Comparison of ENCODE assay signal across 7 cellular contexts in genomic region chr4:152779513-152780266, GRCh38. TPM values are rescaled to one million over a fixed set of nuclear protein-coding genes. Genes with fewer than 3 reads are reported as not detected.
DNase-seq lines count a peak whose midpoint lies in the region; ATAC-seq and TF ChIP-seq lines count a peak whose summit lies in the region.

TSS of gene ARFIP1 (plus strand) at chr4:152779954. CDS start at chr4:152829634, 49,680 bp downstream.
TSS of gene TIGD4 (minus strand) at chr4:152779730. CDS start at chr4:152771004, 8,726 bp downstream.

- no peaks in the 10 kb centered on the region for H3K9me3 Mint-ChIP-seq in T-helper 2 cell treated with Interferon-gamma antibody and Interleukin-4, amounts not matched to agents 5 μg/mL and 100 μg/mL, for 36 hours

- peaks cover 56% of the 10 kb centered on the region for H3K79me2 ChIP-seq in hepatocyte

- peak within 1 kb of the TSS; percentile 83 for H2AFZ ChIP-seq in hepatocyte

- H3K27ac Mint-ChIP-seq in T-helper 2 cell treated with Interferon-gamma antibody and Interleukin-4, amounts not matched to agents 5 μg/mL and 100 μg/mL, for 36 hours, result peak within 1 kb of the TSS; percentile 90

- 1% methylated on average over 45 of the region's 55 CpGs for WGBS in hepatocyte (ENCODE audit: low lambda C conversion rate, missing lambda C conversion rate)

- peaks cover 15% of the 10 kb centered on the region for H4K20me1 ChIP-seq in hepatocyte (ENCODE audit: insufficient read depth, poor library complexity, severe bottlenecking)

- peaks cover 36% of the 10 kb centered on the region for H3K4me1 Mint-ChIP-seq in T-helper 2 cell treated with Interferon-gamma antibody and Interleukin-4, amounts not matched to agents 5 μg/mL and 100 μg/mL, for 36 hours (ENCODE audit: low read depth)

- H3K4me2 ChIP-seq in hepatocyte, result peak within 1 kb of the TSS; percentile 87

- H3K27me3 ChIP-seq in hepatocyte, result no peaks in the 10 kb centered on the region

- peak; percentile 15 for TF ChIP-seq CTCF in astrocyte of the cerebellum (IDR thresholded peaks at IDR 0.05; ENCODE audit: low read depth, low read length, missing control alignments)
- peak; percentile 37 for TF ChIP-seq CTCF in hepatocyte (IDR thresholded peaks at IDR 0.05; ENCODE audit: poor library complexity)

- H3K4me3 ChIP-seq in astrocyte of the cerebellum (ENCODE audit: low read depth, low read length), result peak within 1 kb of the TSS; percentile 84
- peak within 1 kb of the TSS; percentile 71 for H3K4me3 ChIP-seq in hepatocyte

- peaks cover 20% of the 10 kb centered on the region for H3K27me3 Mint-ChIP-seq in T-helper 2 cell treated with Interferon-gamma antibody and Interleukin-4, amounts not matched to agents 5 μg/mL and 100 μg/mL, for 36 hours (ENCODE audit: low read depth)

- H3K27ac ChIP-seq in hepatocyte, result peak within 1 kb of the TSS; percentile 94

- DNase-seq in NCI-H187 (lab: John Stamatoyannopoulos, UW) (peak; percentile 60 to 81), astrocyte of the cerebellum (ENCODE audit: low read depth) (peak; percentile 90), hepatocyte (ENCODE audit: low spot score) (peak; percentile 97), renal cortical epithelial cell (ENCODE audit: low read depth) (peak; percentile 93)
- DNase-seq in T-helper 2 cell treated with Interferon-gamma antibody and Interleukin-4, amounts not matched to agents 5 μg/mL and 100 μg/mL, for 36 hours (ENCODE audit: low spot score), result peak; percentile 96

- no peaks in the 10 kb centered on the region for H3K36me3 ChIP-seq in hepatocyte (replicated peaks; ENCODE audit: insufficient read depth, low read depth)

- no peaks in the 10 kb centered on the region for H3K9me2 ChIP-seq in hepatocyte (replicated peaks; ENCODE audit: insufficient read depth)

- H3K36me3 Mint-ChIP-seq in T-helper 2 cell treated with Interferon-gamma antibody and Interleukin-4, amounts not matched to agents 5 μg/mL and 100 μg/mL, for 36 hours (ENCODE audit: low read depth), result peaks cover 2% of the 10 kb centered on the region

- H3K4me3 Mint-ChIP-seq in T-helper 2 cell treated with Interferon-gamma antibody and Interleukin-4, amounts not matched to agents 5 μg/mL and 100 μg/mL, for 36 hours, result peak within 1 kb of the TSS; percentile 100

- ATAC-seq in GM18499 (IDR thresholded peaks at IDR 0.05; ENCODE audit: insufficient read depth, unreplicated experiment) (peak; percentile 87), HG02943 (IDR thresholded peaks at IDR 0.05; ENCODE audit: low read depth, unreplicated experiment) (peak; percentile 94)

- in situ Hi-C loops in astrocyte of the cerebellum (cut with HindIII; ENCODE audit: low sequenced_read_pairs), result no loop called here

- H3K4me1 ChIP-seq in hepatocyte (ENCODE audit: insufficient read depth), result no peaks in the 10 kb centered on the region

- no peaks in the 10 kb centered on the region for H3K9me3 ChIP-seq in hepatocyte (ENCODE audit: low read depth)

RNA-seq across cellular contexts. Expression of gene ARFIP1, which starts in this region (rescaled TPM):
- total RNA-seq in hepatocyte, result 34.6 and 39.1 TPM in 2 replicates
- 21.7 and 28.7 TPM in 2 replicates for polyA plus RNA-seq in hepatocyte
- 51.9 and 67.7 TPM in 2 replicates for total RNA-seq in renal cortical epithelial cell

RNA-seq across cellular contexts. Expression of gene TIGD4, which starts in this region (rescaled TPM):
- total RNA-seq in hepatocyte, result 0.84 and 1.3 TPM in 2 replicates
- polyA plus RNA-seq in hepatocyte, result 0.19 TPM in 1 of 2 replicates, not detected in the other
- total RNA-seq in renal cortical epithelial cell, result 0.87 and 1.7 TPM in 2 replicates

Comparison
In these comparisons a context has a peak if more than half of its experiments do, and no peak if none do; other contexts are left out.
1. Peak in every context shown above with its lines: DNase-seq, ATAC-seq, H3K4me3 ChIP-seq and H3K27ac ChIP-seq.